8 cellular contexts compared by ENCODE assay signal in the genomic region with DNA sequence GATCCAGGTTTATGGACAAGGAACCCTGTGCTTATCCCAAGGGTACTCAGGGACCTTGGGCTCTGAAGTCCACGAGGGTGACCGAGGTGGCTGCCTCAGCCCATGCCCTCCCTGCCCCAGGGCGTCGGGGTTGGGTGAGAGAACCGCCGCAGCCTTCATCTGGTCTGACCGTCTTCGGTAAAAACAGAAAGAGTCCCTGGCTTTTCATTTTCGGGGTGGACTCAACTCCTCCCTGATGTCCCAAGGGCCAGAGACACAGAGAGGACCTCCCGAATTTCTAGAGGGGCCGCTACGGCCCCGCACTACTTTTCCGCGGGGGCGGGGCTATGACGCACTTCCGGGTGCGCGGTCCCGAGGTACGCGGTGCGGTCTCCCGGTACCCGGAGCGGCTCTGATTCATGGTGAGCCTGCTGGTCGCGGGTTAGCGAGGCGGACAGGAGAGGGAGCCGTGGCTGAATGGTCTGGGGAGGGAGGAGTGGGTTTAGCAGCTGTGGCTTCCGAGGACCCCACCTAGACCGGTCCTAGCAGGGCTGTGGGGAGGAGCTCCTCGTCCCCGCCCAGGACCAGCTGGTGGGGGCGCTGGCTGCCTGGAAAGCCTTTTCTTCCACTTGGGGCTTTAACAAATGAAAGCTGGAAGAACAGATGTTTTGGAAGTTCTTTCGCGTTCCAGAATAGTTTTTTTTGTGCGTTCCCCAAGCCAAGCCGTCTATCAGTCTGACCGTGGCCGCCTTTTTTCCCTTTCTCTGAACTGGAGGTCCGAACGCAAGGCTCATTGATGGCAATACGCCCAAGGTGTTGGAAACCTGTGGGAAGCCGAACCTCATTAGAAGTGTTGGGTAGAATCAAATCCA. TPM values are rescaled to one million over a fixed set of nuclear protein-coding genes. Genes with fewer than 3 reads are reported as not detected.
A peak's percentile ranks its signal among the peaks of the same experiment; 100 is the strongest.
DNase-seq lines count a peak whose midpoint lies in the region; TF ChIP-seq lines count a peak whose summit lies in the region.

TSS of gene ZSCAN21 (plus strand) at position 334 of the 851 bp plus-strand sequence. CDS start 7,233 bp downstream, outside the sequence.

- H2BK120ac ChIP-seq in trophoblast cell (ENCODE audit: insufficient read depth, low read length, poor library complexity), result peak within 1 kb of the TSS; percentile 97

- H3F3A ChIP-seq in SU-DHL-6 (ENCODE audit: insufficient read depth), result peaks cover 6% of the 10 kb centered on the region; the same call in 1 of the 2 replicates

- H2AK5ac ChIP-seq in trophoblast cell (ENCODE audit: low read length), result peak within 1 kb of the TSS; percentile 95

- no peaks in the 10 kb centered on the region for H4K20me1 ChIP-seq in SU-DHL-6 (ENCODE audit: low read depth, low read length)

- H3K36me3 ChIP-seq in SU-DHL-6 (ENCODE audit: low read length) (no peaks in the 10 kb centered on the region), adipocyte (ENCODE audit: control insufficient read depth, insufficient read depth, low read length, severe bottlenecking) (no peaks in the 10 kb centered on the region), trophoblast cell (ENCODE audit: control insufficient read depth in 1 of 2, insufficient read depth in 2 of 2, low read length in 2 of 2) (peaks cover 2 to 5% of the 10 kb centered on the region in 2 experiments), tibial nerve (no peaks in the 10 kb centered on the region)

- peaks cover 9% of the 10 kb centered on the region for H3K79me1 ChIP-seq in trophoblast cell (ENCODE audit: low read length)

- H3K27me3 ChIP-seq in SU-DHL-6 (ENCODE audit: low read length) (no peaks in the 10 kb centered on the region), adipocyte (replicated peaks; ENCODE audit: control insufficient read depth, insufficient read depth, low read length) (no peaks in the 10 kb centered on the region), trophoblast cell (ENCODE audit: insufficient read depth, low read length) (no peaks in the 10 kb centered on the region), tibial nerve (no peaks in the 10 kb centered on the region)

- POLR2A ChIA-PET in HEK293T (lab: Yijun Ruan, JAX), result interaction anchor here (0.6 to 1.9 kb wide), 13 partner anchors 9 to 59 kb away, joined by 3 to 12 read pairs (median 4); partner anchors contain the start of genes AP4M1, MCM7 and ZKSCAN1

- no peaks in the 10 kb centered on the region for H3K9me2 ChIP-seq in SU-DHL-6 (replicated peaks; ENCODE audit: insufficient read depth, low read length)

- peaks cover 11% of the 10 kb centered on the region for H3K4me1 ChIP-seq in adipocyte (ENCODE audit: control insufficient read depth, insufficient read depth, low read length)
- peaks cover 7% of the 10 kb centered on the region in 2 experiments for H3K4me1 ChIP-seq in trophoblast cell (ENCODE audit: control insufficient read depth in 1 of 2, insufficient read depth in 2 of 2, low read length in 2 of 2)
- H3K4me1 ChIP-seq in tibial nerve, result peaks cover 0 to 35% (median 7%) of the 10 kb centered on the region in 4 donors

- H3K4ac ChIP-seq in trophoblast cell (ENCODE audit: low read depth, low read length), result peak within 1 kb of the TSS; percentile 86

- H2BK5ac ChIP-seq in trophoblast cell (ENCODE audit: low read depth, low read length, poor library complexity), result peak within 1 kb of the TSS; percentile 89

- H3K79me2 ChIP-seq in SU-DHL-6 (ENCODE audit: insufficient read depth, low read length) (peaks cover 7% of the 10 kb centered on the region; the same call in 1 of the 2 replicates), trophoblast cell (ENCODE audit: control insufficient read depth, insufficient read depth, low read length, poor library complexity) (peaks cover 6% of the 10 kb centered on the region)

- peak within 1 kb of the TSS; percentile 79 for H3K4me3 ChIP-seq in GM08714 (ENCODE audit: low read length)
- peak within 1 kb of the TSS; percentile 87 for H3K4me3 ChIP-seq in SU-DHL-6 (ENCODE audit: insufficient read depth, low read length, poor library complexity, severe bottlenecking)
- peak within 1 kb of the TSS; percentile 97 for H3K4me3 ChIP-seq in adipocyte (ENCODE audit: low read length)
- H3K4me3 ChIP-seq in trophoblast cell (ENCODE audit: low read depth, low read length), result peak within 1 kb of the TSS; percentile 86
- H3K4me3 ChIP-seq in tibial nerve, result peak within 1 kb of the TSS; percentile 71 to 93 (median 74)

- peak within 1 kb of the TSS; percentile 100 for H4K8ac ChIP-seq in trophoblast cell (ENCODE audit: low read depth, low read length)

- H3K23ac ChIP-seq in trophoblast cell (ENCODE audit: low read length), result no peak within 1 kb of the TSS

- H3K27ac ChIP-seq in SU-DHL-6 (ENCODE audit: low read depth, low read length), result peak within 1 kb of the TSS; percentile 21
- H3K27ac ChIP-seq in trophoblast cell (ENCODE audit: low read depth, low read length), result peak within 1 kb of the TSS; percentile 91
- peak within 1 kb of the TSS; percentile 93 to 99 (median 97) for H3K27ac ChIP-seq in tibial nerve

- WGBS in trophoblast cell (ENCODE audit: extremely low coverage, insufficient coverage, insufficient read length), result no CpG with 5 or more reads among the region's 47 CpGs
- 0 to 1% methylated on average over 29 to 37 of the region's 47 CpGs for WGBS in tibial nerve, 2 donors

- peak within 1 kb of the TSS; percentile 96 for H4K91ac ChIP-seq in trophoblast cell (ENCODE audit: low read depth, low read length)

- H3K9me3 ChIP-seq in SU-DHL-6 (ENCODE audit: insufficient read depth, low read length) (no peaks in the 10 kb centered on the region), adipocyte (ENCODE audit: control insufficient read depth, low read length) (no peaks in the 10 kb centered on the region), trophoblast cell (ENCODE audit: insufficient read depth, low read depth, low read length) (no peaks in the 10 kb centered on the region), tibial nerve (no peaks in the 10 kb centered on the region)

- peak; percentile 23 for TF ChIP-seq CTCF in SU-DHL-6 (IDR thresholded peaks at IDR 0.05; ENCODE audit: insufficient read depth, low read length, poor library complexity, severe bottlenecking)
- TF ChIP-seq CTCF in tibial nerve (IDR thresholded peaks at IDR 0.05), result peak in 3 of 5 experiments; percentile 16 to 44 (median 26)

- CTCF ChIA-PET in HEK293T (lab: Yijun Ruan, JAX), result interaction anchor here (0.7 kb wide), 1 partner anchor 12 kb away, joined by 3 read pairs; no protein-coding TSS in a partner anchor

- peak within 1 kb of the TSS; percentile 98 for H3K18ac ChIP-seq in trophoblast cell (ENCODE audit: low read length)

- DNase-seq in HEK293T (ENCODE audit: extremely low spot score), result peak; percentile 89
- peak; percentile 87 for DNase-seq in NAMALWA (ENCODE audit: low spot score)
- peak; percentile 93 for DNase-seq in adipocyte (ENCODE audit: low read depth)
- DNase-seq in cardiac septum (ENCODE audit: low spot score), result peak; percentile 93
- peak; percentile 90 to 92 for DNase-seq in trophoblast cell
- peak; percentile 71 to 79 for DNase-seq in tibial nerve (ENCODE audit: low spot score in 2 of 2)

- H3K4me2 ChIP-seq in SU-DHL-6 (ENCODE audit: low read depth, low read length, poor library complexity, severe bottlenecking), result peak within 1 kb of the TSS; percentile 77
- H3K4me2 ChIP-seq in trophoblast cell (ENCODE audit: low read length), result peak within 1 kb of the TSS; percentile 74

- no peak within 1 kb of the TSS for H2BK12ac ChIP-seq in trophoblast cell (ENCODE audit: low read length)

- peak within 1 kb of the TSS; percentile 97 for H2AFZ ChIP-seq in SU-DHL-6 (ENCODE audit: low read depth, low read length, severe bottlenecking)
- H2AFZ ChIP-seq in trophoblast cell (ENCODE audit: insufficient read depth, low read length, poor library complexity), result peak within 1 kb of the TSS; percentile 97

- H3K9ac ChIP-seq in SU-DHL-6 (ENCODE audit: low read length) (peak within 1 kb of the TSS; percentile 76), adipocyte (ENCODE audit: low read length) (peak within 1 kb of the TSS; percentile 92), trophoblast cell (ENCODE audit: low read length) (peak within 1 kb of the TSS; percentile 87)

- peak within 1 kb of the TSS; percentile 100 for H3K14ac ChIP-seq in trophoblast cell (ENCODE audit: low read length)

- TF ChIP-seq EP300 in tibial nerve (IDR thresholded peaks at IDR 0.05), result peak; percentile 95 to 96

- peak within 1 kb of the TSS; percentile 98 for H4K12ac ChIP-seq in trophoblast cell (ENCODE audit: low read depth, low read length)

- TF ChIP-seq POLR2A in tibial nerve (IDR thresholded peaks at IDR 0.05), result peak; percentile 50 to 60

- intact Hi-C loops in cardiac septum (cut with DNase I), result no loop called here

TF ChIP-seq in HEK293T, 16 proteins besides CTCF, POLR2A, EP300 and RAD21:
- TF ChIP-seq TARDBP (IDR thresholded peaks at IDR 0.05) (no peak), ELF4 (IDR thresholded peaks at IDR 0.05) (peak; percentile 84), L3MBTL2 (conservative IDR thresholded peaks at IDR 0.05) (peak; percentile 89)

RNA-seq across cellular contexts. Expression of gene ZSCAN21, which starts in this region (rescaled TPM):
- total RNA-seq in cardiac septum, result 6.1 TPM
- polyA plus RNA-seq in trophoblast cell (2013), result 12.9 and 13.0 TPM in 2 replicates
- total RNA-seq in tibial nerve, result 10 to 100 TPM; 12.9 to 18.0 (median 16.5) TPM

Comparison
In these comparisons a context has a peak if more than half of its experiments do, and no peak if none do; other contexts are left out.
1. Peak in every context shown above with its lines: DNase-seq, H3K4me3 ChIP-seq and H3K27ac ChIP-seq.
2. H3K27ac ChIP-seq: peak in every context shown above with its lines; median percentile 97 in tibial nerve; 91 in trophoblast cell; 21 in SU-DHL-6.